Comparison of ENCODE assay signal across 1 cellular context in genomic region chr4:67549123-67549522, GRCh38.
TF ChIP-seq lines count a peak whose summit lies in the region.

No MANE protein-coding gene starts in this region.

TF ChIP-seq in IMR-90, 13 proteins besides CTCF, POLR2A, EP300 and RAD21 (continued from another document):
- TF ChIP-seq USF2 (IDR thresholded peaks at IDR 0.05; ENCODE audit: low read depth, low read length): no peak
- no peak for TF ChIP-seq FOS (IDR thresholded peaks at IDR 0.05; ENCODE audit: low read depth, low read length)
- no peak for TF ChIP-seq NFE2L2 (IDR thresholded peaks at IDR 0.05; ENCODE audit: low read depth, low read length)
- no peak for TF ChIP-seq SMC3 (IDR thresholded peaks at IDR 0.05; ENCODE audit: low read depth, low read length)
